In genomic region chr3:165874663-165875489, GRCh38 we compare ENCODE assay signal across 1 cellular context.
TF ChIP-seq lines count a peak whose summit lies in the region.

No MANE protein-coding gene starts in this region.

TF ChIP-seq in HepG2, 621 proteins besides CTCF, POLR2A, EP300 and RAD21 (continued from another document and continues in another):
- no peak for TF ChIP-seq ZBED4 (CRISPR knock-in tag; IDR thresholded peaks at IDR 0.05; ENCODE audit: borderline replicate concordance)
- peak; percentile 69 for TF ChIP-seq UBTF (CRISPR knock-in tag; IDR thresholded peaks at IDR 0.05)
- TF ChIP-seq, protein P1, sequence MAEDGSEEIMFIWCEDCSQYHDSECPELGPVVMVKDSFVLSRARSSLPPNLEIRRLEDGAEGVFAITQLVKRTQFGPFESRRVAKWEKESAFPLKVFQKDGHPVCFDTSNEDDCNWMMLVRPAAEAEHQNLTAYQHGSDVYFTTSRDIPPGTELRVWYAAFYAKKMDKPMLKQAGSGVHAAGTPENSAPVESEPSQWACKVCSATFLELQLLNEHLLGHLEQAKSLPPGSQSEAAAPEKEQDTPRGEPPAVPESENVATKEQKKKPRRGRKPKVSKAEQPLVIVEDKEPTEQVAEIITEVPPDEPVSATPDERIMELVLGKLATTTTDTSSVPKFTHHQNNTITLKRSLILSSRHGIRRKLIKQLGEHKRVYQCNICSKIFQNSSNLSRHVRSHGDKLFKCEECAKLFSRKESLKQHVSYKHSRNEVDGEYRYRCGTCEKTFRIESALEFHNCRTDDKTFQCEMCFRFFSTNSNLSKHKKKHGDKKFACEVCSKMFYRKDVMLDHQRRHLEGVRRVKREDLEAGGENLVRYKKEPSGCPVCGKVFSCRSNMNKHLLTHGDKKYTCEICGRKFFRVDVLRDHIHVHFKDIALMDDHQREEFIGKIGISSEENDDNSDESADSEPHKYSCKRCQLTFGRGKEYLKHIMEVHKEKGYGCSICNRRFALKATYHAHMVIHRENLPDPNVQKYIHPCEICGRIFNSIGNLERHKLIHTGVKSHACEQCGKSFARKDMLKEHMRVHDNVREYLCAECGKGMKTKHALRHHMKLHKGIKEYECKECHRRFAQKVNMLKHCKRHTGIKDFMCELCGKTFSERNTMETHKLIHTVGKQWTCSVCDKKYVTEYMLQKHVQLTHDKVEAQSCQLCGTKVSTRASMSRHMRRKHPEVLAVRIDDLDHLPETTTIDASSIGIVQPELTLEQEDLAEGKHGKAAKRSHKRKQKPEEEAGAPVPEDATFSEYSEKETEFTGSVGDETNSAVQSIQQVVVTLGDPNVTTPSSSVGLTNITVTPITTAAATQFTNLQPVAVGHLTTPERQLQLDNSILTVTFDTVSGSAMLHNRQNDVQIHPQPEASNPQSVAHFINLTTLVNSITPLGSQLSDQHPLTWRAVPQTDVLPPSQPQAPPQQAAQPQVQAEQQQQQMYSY (CRISPR knock-in tag; IDR thresholded peaks at IDR 0.05): peak; percentile 57; the same call in 1 of the 2 replicates
- TF ChIP-seq SP1 (IDR thresholded peaks at IDR 0.05): no peak
- 0 out of 2 replicates have a peak, but pooled peaks have one; percentile 19 for TF ChIP-seq SP1 (CRISPR knock-in tag; IDR thresholded peaks at IDR 0.05)
- TF ChIP-seq MAFK (conservative IDR thresholded peaks at IDR 0.05 in 1 of 2, IDR thresholded peaks at IDR 0.05 in 1 of 2; ENCODE audit: low read length in 2 of 2): peak; percentile 34 to 62
- TF ChIP-seq ZNF670 (CRISPR knock-in tag; IDR thresholded peaks at IDR 0.05; ENCODE audit: borderline replicate concordance): peak; percentile 60; the same call in 1 of the 2 replicates
- TF ChIP-seq THAP7 (CRISPR knock-in tag; IDR thresholded peaks at IDR 0.05): no peak
- 0 out of 2 replicates have a peak, but pooled peaks have one; percentile 57 for TF ChIP-seq DNMT1 (CRISPR knock-in tag; IDR thresholded peaks at IDR 0.05)
- peak; percentile 72; the same call in 1 of the 2 replicates for TF ChIP-seq ZNF607 (CRISPR knock-in tag; IDR thresholded peaks at IDR 0.05; ENCODE audit: borderline replicate concordance)
- TF ChIP-seq SMAD9 (CRISPR knock-in tag; IDR thresholded peaks at IDR 0.05): no peak
- peak; percentile 65; the same call in 1 of the 2 replicates for TF ChIP-seq TBX2 (CRISPR knock-in tag; IDR thresholded peaks at IDR 0.05; ENCODE audit: borderline replicate concordance)
- TF ChIP-seq SRY (CRISPR knock-in tag; IDR thresholded peaks at IDR 0.05): 0 out of 2 replicates have a peak, but pooled peaks have one; percentile 58
- TF ChIP-seq CEBPZ (IDR thresholded peaks at IDR 0.05; ENCODE audit: low read length): no peak
- 0 out of 2 replicates have a peak, but pooled peaks have one; percentile 23 for TF ChIP-seq HOXA9 (CRISPR knock-in tag; IDR thresholded peaks at IDR 0.05; ENCODE audit: borderline replicate concordance)
- TF ChIP-seq ZNF879 (CRISPR knock-in tag; IDR thresholded peaks at IDR 0.05): no peak
- 0 out of 2 replicates have a peak, but pooled peaks have one; percentile 31 for TF ChIP-seq TBX3 (IDR thresholded peaks at IDR 0.05; ENCODE audit: borderline replicate concordance)
- 0 out of 2 replicates have a peak, but pooled peaks have one; percentile 2 for TF ChIP-seq TGIF2 (CRISPR knock-in tag; IDR thresholded peaks at IDR 0.05)
- no peak for TF ChIP-seq ZNF775 (CRISPR knock-in tag; IDR thresholded peaks at IDR 0.05; ENCODE audit: borderline replicate concordance)
- no peak for TF ChIP-seq NR2F1 (CRISPR knock-in tag; IDR thresholded peaks at IDR 0.05)
- TF ChIP-seq EEA1 (CRISPR knock-in tag; IDR thresholded peaks at IDR 0.05; ENCODE audit: borderline replicate concordance): peak; percentile 36; the same call in 1 of the 2 replicates
- TF ChIP-seq GLI4 (CRISPR knock-in tag; IDR thresholded peaks at IDR 0.05; ENCODE audit: borderline replicate concordance): 0 out of 2 replicates have a peak, but pooled peaks have one; percentile 42
- no peak for TF ChIP-seq ZNF274 (CRISPR knock-in tag; IDR thresholded peaks at IDR 0.05)
- no peak for TF ChIP-seq ZNF143 (CRISPR knock-in tag; IDR thresholded peaks at IDR 0.05)
- no peak for TF ChIP-seq MTF1 (CRISPR knock-in tag; IDR thresholded peaks at IDR 0.05)
- TF ChIP-seq CSRNP2 (CRISPR knock-in tag; conservative IDR thresholded peaks at IDR 0.05; ENCODE audit: low read depth): no peak
- no peak for TF ChIP-seq SP5 (CRISPR knock-in tag; IDR thresholded peaks at IDR 0.05; ENCODE audit: borderline replicate concordance, low read depth)
- peak; percentile 28; the same call in 1 of the 2 replicates for TF ChIP-seq BORCS8-MEF2B (CRISPR knock-in tag; IDR thresholded peaks at IDR 0.05)
- TF ChIP-seq MBD4 (IDR thresholded peaks at IDR 0.05; ENCODE audit: borderline replicate concordance, low read length): no peak
- TF ChIP-seq ZFP90 (CRISPR knock-in tag; IDR thresholded peaks at IDR 0.05; ENCODE audit: borderline replicate concordance): 0 out of 2 replicates have a peak, but pooled peaks have one; percentile 42
- TF ChIP-seq ATF5 (CRISPR knock-in tag; IDR thresholded peaks at IDR 0.05; ENCODE audit: low read depth): no peak
- 0 out of 2 replicates have a peak, but pooled peaks have one; percentile 52 for TF ChIP-seq MIXL1 (CRISPR knock-in tag; IDR thresholded peaks at IDR 0.05)
- 0 out of 2 replicates have a peak, but pooled peaks have one; percentile 23 for TF ChIP-seq PATZ1 (CRISPR knock-in tag; IDR thresholded peaks at IDR 0.05)
- peak; percentile 73 for TF ChIP-seq SALL1 (CRISPR knock-in tag; IDR thresholded peaks at IDR 0.05)
- TF ChIP-seq RBFOX2 (IDR thresholded peaks at IDR 0.05; ENCODE audit: low read depth, low read length): 0 out of 2 replicates have a peak, but pooled peaks have one; percentile 23
- no peak for TF ChIP-seq ELF1 (CRISPR knock-in tag; IDR thresholded peaks at IDR 0.05)
- TF ChIP-seq ZMYM2 (CRISPR knock-in tag; IDR thresholded peaks at IDR 0.05): 0 out of 2 replicates have a peak, but pooled peaks have one; percentile 11
- peak; percentile 88 for TF ChIP-seq DMAP1 (CRISPR knock-in tag; IDR thresholded peaks at IDR 0.05)
- 0 out of 2 replicates have a peak, but pooled peaks have one; percentile 67 for TF ChIP-seq ZNF724P (CRISPR knock-in tag; IDR thresholded peaks at IDR 0.05; ENCODE audit: borderline replicate concordance)
- TF ChIP-seq PHF8 (CRISPR knock-in tag; IDR thresholded peaks at IDR 0.05): peak; percentile 83; the same call in 1 of the 2 replicates
- TF ChIP-seq RFX1 (IDR thresholded peaks at IDR 0.05): no peak
- peak; percentile 69; the same call in 1 of the 2 replicates for TF ChIP-seq YEATS2 (CRISPR knock-in tag; IDR thresholded peaks at IDR 0.05; ENCODE audit: borderline replicate concordance)
- no peak for TF ChIP-seq ZNF329 (CRISPR knock-in tag; IDR thresholded peaks at IDR 0.05; ENCODE audit: low read depth)
- TF ChIP-seq ZNF292 (CRISPR knock-in tag; IDR thresholded peaks at IDR 0.05; ENCODE audit: borderline replicate concordance, low read depth): peak; percentile 51; the same call in 1 of the 2 replicates
- no peak for TF ChIP-seq JUNB (CRISPR knock-in tag; IDR thresholded peaks at IDR 0.05; ENCODE audit: borderline replicate concordance)
